In the genomic region with DNA sequence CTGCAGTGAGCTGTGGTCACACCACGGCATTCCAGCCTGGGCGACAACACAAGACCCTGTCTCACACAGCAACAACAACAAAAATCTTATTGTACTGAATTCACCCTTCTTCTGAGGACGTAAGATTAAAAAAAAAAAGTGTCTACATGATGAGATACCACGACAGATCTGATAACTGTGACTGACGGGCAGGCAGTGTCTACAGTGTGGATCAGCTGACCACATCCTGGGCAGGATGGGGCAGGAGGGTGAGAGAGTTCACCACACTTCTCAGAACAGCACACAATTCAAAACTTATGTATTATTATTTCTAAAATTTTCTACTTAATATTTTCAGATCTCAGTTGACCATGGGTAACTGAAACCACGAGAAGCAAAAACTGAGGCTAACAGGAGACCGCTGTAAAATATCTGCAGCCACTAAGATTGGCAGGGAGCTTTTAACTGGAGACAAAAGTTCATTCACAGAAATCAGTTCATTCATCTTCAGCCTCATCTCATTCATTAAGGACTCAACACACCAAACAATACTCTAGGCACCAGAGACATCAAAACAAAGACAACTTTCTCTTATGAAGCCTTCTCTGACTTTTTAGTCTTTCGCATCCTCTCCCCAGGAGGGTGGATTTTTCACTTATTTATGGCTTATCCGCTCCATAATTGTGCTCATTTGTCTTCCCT, we compare ENCODE assay signal across 19 cellular contexts. TPM values are rescaled to one million over a fixed set of nuclear protein-coding genes. Genes with fewer than 3 reads are reported as not detected.
DNase-seq lines count a peak whose midpoint lies in the region; ATAC-seq, FAIRE-seq and TF ChIP-seq lines count a peak whose summit lies in the region.
"Had no signal": no experiment of that assay in that cellular context is flagged by ENCODE, and none has a peak within 500 bp of the region (broad histone marks: within the 10 kb centered on the region; RNA-seq: fewer than 3 reads in every experiment).

No MANE protein-coding gene starts in this region.

- no peaks in the 10 kb centered on the region for H3K27me3 ChIP-seq in lung (ENCODE audit: control insufficient read depth, insufficient read depth)
- H3K27me3 ChIP-seq: MG63, tibial artery had no signal

- H3K36me3 ChIP-seq in lung (ENCODE audit: control insufficient read depth in 2 of 2, insufficient read depth in 2 of 2, low read length in 2 of 2): peaks cover 0 to 2% of the 10 kb centered on the region in 2 donors
- H3K36me3 ChIP-seq: MG63, tibial artery had no signal

- intact Hi-C loops in activated CD4-positive, alpha-beta T cell treated with anti-CD3 and anti-CD28 coated beads for 36 hours (cut with DNase I, micrococcal nuclease): no loop called here

- H3K9me3 Mint-ChIP-seq in activated CD4-positive, alpha-beta T cell treated with anti-CD3 and anti-CD28 coated beads for 36 hours (ENCODE audit: low read depth): peaks cover 3% of the 10 kb centered on the region
- no peaks in the 10 kb centered on the region for H3K9me3 Mint-ChIP-seq in activated T-helper 17 cell treated with anti-CD3 and anti-CD28 coated beads, Interleukin-2, amount 50 U/mL, for 72 hours
- H3K9me3 Mint-ChIP-seq: activated T-cell treated with anti-CD3 and anti-CD28 coated beads, Interleukin-2, amount 50 U/mL, for 24 hours had no signal

- no peaks in the 10 kb centered on the region for H3K36me3 Mint-ChIP-seq in activated CD4-positive, alpha-beta T cell treated with anti-CD3 and anti-CD28 coated beads for 36 hours (ENCODE audit: low read depth)
- no peaks in the 10 kb centered on the region for H3K36me3 Mint-ChIP-seq in activated T-helper 17 cell treated with anti-CD3 and anti-CD28 coated beads, Interleukin-2, amount 50 U/mL, for 72 hours (ENCODE audit: low read depth)

- no peaks in the 10 kb centered on the region for H3K27me3 Mint-ChIP-seq in activated CD4-positive, alpha-beta T cell treated with anti-CD3 and anti-CD28 coated beads for 36 hours
- peaks cover 3% of the 10 kb centered on the region for H3K27me3 Mint-ChIP-seq in activated T-helper 17 cell treated with anti-CD3 and anti-CD28 coated beads, Interleukin-2, amount 50 U/mL, for 72 hours

- POLR2A ChIA-PET in activated CD4-positive, alpha-beta T cell treated with anti-CD3 and anti-CD28 coated beads for 36 hours (lab: Charles Lee): interaction anchor here (0.7 kb wide), 1 partner anchor 1088 kb away, joined by 14 read pairs; no protein-coding TSS in a partner anchor
- POLR2A ChIA-PET in RWPE1 (lab: Yijun Ruan, JAX; ENCODE audit: low non-redundant PET): no interaction called here

- no peak overlapping the region for H3K4me3 ChIP-seq in lung
- H3K4me3 ChIP-seq: MG63, PC-9, tibial artery had no signal

- CTCF ChIA-PET in activated CD4-positive, alpha-beta T cell treated with anti-CD3 and anti-CD28 coated beads for 36 hours (lab: Charles Lee): interaction anchor here (0.6 to 1.7 kb wide), 5 partner anchors 10 to 100 kb away, joined by 3 to 5 read pairs (median 3); no protein-coding TSS in a partner anchor
- CTCF ChIA-PET in RWPE1 (lab: Yijun Ruan, JAX): no interaction called here

- TF ChIP-seq CTCF in lung (IDR thresholded peaks at IDR 0.05; ENCODE audit: control extremely low read depth, extremely low read depth): no peak
- TF ChIP-seq CTCF in RWPE1 (conservative IDR thresholded peaks at IDR 0.05; ENCODE audit: low read depth): no peak

- no peaks in the 10 kb centered on the region for H3K9me3 ChIP-seq in lung (ENCODE audit: control insufficient read depth in 2 of 2, insufficient read depth in 1 of 2, low read length in 1 of 2)
- H3K9me3 ChIP-seq: MG63, tibial artery had no signal

- no peak overlapping the region for H3K27ac Mint-ChIP-seq in activated CD4-positive, alpha-beta T cell treated with anti-CD3 and anti-CD28 coated beads for 36 hours
- no peak overlapping the region for H3K27ac Mint-ChIP-seq in activated T-helper 17 cell treated with anti-CD3 and anti-CD28 coated beads, Interleukin-2, amount 50 U/mL, for 72 hours
- H3K27ac Mint-ChIP-seq: activated B cell treated with CpG ODN at 0.5 μM for 24 hours; activated T-cell treated with anti-CD3 and anti-CD28 coated beads, Interleukin-2, amount 50 U/mL, for 24 hours had no signal

- H3K4me1 Mint-ChIP-seq in activated CD4-positive, alpha-beta T cell treated with anti-CD3 and anti-CD28 coated beads for 36 hours: peaks cover 3% of the 10 kb centered on the region
- H3K4me1 Mint-ChIP-seq in activated T-helper 17 cell treated with anti-CD3 and anti-CD28 coated beads, Interleukin-2, amount 50 U/mL, for 72 hours: no peaks in the 10 kb centered on the region
- H3K4me1 Mint-ChIP-seq: activated B cell treated with CpG ODN at 0.5 μM for 24 hours had no signal

- peak; percentile 58 for ATAC-seq in activated CD4-positive, alpha-beta T cell treated with anti-CD3 and anti-CD28 coated beads for 36 hours
- ATAC-seq in activated T-helper 17 cell treated with anti-CD3 and anti-CD28 coated beads, Interleukin-2, amount 50 U/mL, for 72 hours (replicated peaks): peak; percentile 82
- peak; percentile 43 for ATAC-seq in lung (ENCODE audit: insufficient read depth, low FRiP score)

- FAIRE-seq in urothelium cell line (lab: Jason Lieb, UNC): no peak
- FAIRE-seq: colon had no signal

- WGBS in lung, 2 donors: 72 to 86% methylated on average over 9 of the region's 9 CpGs

- peaks cover 3 to 7% of the 10 kb centered on the region in 2 donors for H3K4me1 ChIP-seq in lung (ENCODE audit: control insufficient read depth in 2 of 2, insufficient read depth in 2 of 2, low read length in 2 of 2)
- H3K4me1 ChIP-seq: tibial artery had no signal

- no peak overlapping the region for H3K4me3 Mint-ChIP-seq in activated CD4-positive, alpha-beta T cell treated with anti-CD3 and anti-CD28 coated beads for 36 hours
- no peak overlapping the region for H3K4me3 Mint-ChIP-seq in activated T-helper 17 cell treated with anti-CD3 and anti-CD28 coated beads, Interleukin-2, amount 50 U/mL, for 72 hours
- H3K4me3 Mint-ChIP-seq: activated B cell treated with CpG ODN at 0.5 μM for 24 hours; activated T-cell treated with anti-CD3 and anti-CD28 coated beads, Interleukin-2, amount 50 U/mL, for 24 hours had no signal

- H3K27ac ChIP-seq in lung (ENCODE audit: low read depth in 1 of 2, low read length in 1 of 2): no peak overlapping the region
- H3K27ac ChIP-seq in RWPE1: no peak overlapping the region
- H3K27ac ChIP-seq: PC-9, tibial artery had no signal

- peak; percentile 14 for DNase-seq in activated CD4-positive, alpha-beta T cell treated with anti-CD3 and anti-CD28 coated beads for 36 hours
- DNase-seq in activated CD4-positive, alpha-beta T cell treated with anti-CD3 and anti-CD28 coated beads for 4 hours: no peak
- DNase-seq in HT1080 (ENCODE audit: low read depth): peak; percentile 11
- DNase-seq in lung (ENCODE audit: low spot score): no peak
- DNase-seq in urothelium cell line (ENCODE audit: low spot score): no peak
- DNase-seq in RKO (ENCODE audit: low spot score): no peak
- no peak for DNase-seq in RWPE1 (ENCODE audit: low spot score)
- DNase-seq: 8988T; activated B cell treated with CpG ODN at 0.5 μM for 24 hours; activated T-cell treated with anti-CD3 and anti-CD28 coated beads, Interleukin-2, amount 50 U/mL, for 24 hours; anterior cingulate cortex; C1 segment of cervical spinal cord; MG63; NCI-H187; NCI-H510A treated with DMSO at 0.1 percent for 48 hours; PC-9; tibial artery had no signal

RNA-seq across cellular contexts. Expression of gene NHSL1, which starts 15.7 kb away (rescaled TPM):
- under 1 TPM; 0.53 to 0.70 TPM for total RNA-seq in activated CD4-positive, alpha-beta T cell treated with anti-CD3 and anti-CD28 coated beads for 36 hours
- total RNA-seq in HT1080 (2014; rRNA removed; shearing (Covaris generic)): 4.0 and 7.5 TPM in 2 replicates
- polyA plus RNA-seq in HT1080 (2015; cell fraction: cytosol; rRNA removed): 4.3 and 6.2 TPM in 2 replicates
- polyA plus RNA-seq in HT1080 (2015; cell fraction: nucleus; rRNA removed): 5.0 and 5.9 TPM in 2 replicates
- 1 to 10 TPM in 1 of 2 donors, under 1 TPM in 1; 0.82 to 1.1 TPM for total RNA-seq in activated T-helper 17 cell treated with anti-CD3 and anti-CD28 coated beads, Interleukin-2, amount 50 U/mL, for 72 hours
- 10 to 100 TPM; 46.4 to 53.7 TPM for total RNA-seq in lung
- polyA plus RNA-seq in lung: 10 to 100 TPM in 1 of 2 donors, 1 to 10 TPM in 1; 5.2 to 14.4 TPM

Comparison
In these comparisons a context has a peak if more than half of its experiments do, and no peak if none do; other contexts are left out.
1. DNase-seq: peak in activated CD4-positive, alpha-beta T cell treated with anti-CD3 and anti-CD28 coated beads for 36 hours (single experiment) and HT1080 (single experiment); none in activated CD4-positive, alpha-beta T cell treated with anti-CD3 and anti-CD28 coated beads for 4 hours (0 of 2), lung (single experiment), urothelium cell line (single experiment), RKO (single experiment) and RWPE1 (single experiment).
2. Peak in every context shown above with its lines, with median percentiles within 50 percentile points of each other: ATAC-seq.